Comparison of ENCODE assay signal across 18 cellular contexts in genomic region chr2:211652366-211652765, GRCh38.
DNase-seq lines count a peak whose midpoint lies in the region; ATAC-seq and TF ChIP-seq lines count a peak whose summit lies in the region.
"Had no signal": no experiment of that assay in that cellular context is flagged by ENCODE, and none has a peak within 500 bp of the region (broad histone marks: within the 10 kb centered on the region; RNA-seq: fewer than 3 reads in every experiment).

No MANE protein-coding gene starts in this region.

- no peak overlapping the region for H2AFZ ChIP-seq in PC-3 (ENCODE audit: low read length)

- no peak overlapping the region for H3K4me3 Mint-ChIP-seq in naive thymus-derived CD8-positive, alpha-beta T cell
- H3K4me3 Mint-ChIP-seq: B cell; CD4-positive, CD25-positive, alpha-beta regulatory T cell; CD8-positive, alpha-beta T cell had no signal

- POLR2A ChIA-PET in HEK293T (lab: Yijun Ruan, JAX), result no interaction called here
- POLR2A ChIA-PET in PC-3 (lab: Charles Lee; ENCODE audit: unreplicated experiment), result no interaction called here
- POLR2A ChIA-PET in naive thymus-derived CD8-positive, alpha-beta T cell (lab: Charles Lee), result no interaction called here

- H3K27ac ChIP-seq in PC-3 (ENCODE audit: low read length), result no peak overlapping the region
- H3K27ac ChIP-seq: 22Rv1, BLaER1, C4-2B had no signal

- no peak overlapping the region for H3K4me2 ChIP-seq in PC-3 (ENCODE audit: low read length)
- H3K4me2 ChIP-seq: BLaER1 had no signal

- no peak overlapping the region for H3K4me3 ChIP-seq in PC-3 (ENCODE audit: low read length)
- H3K4me3 ChIP-seq: BLaER1 had no signal

- H3K27ac Mint-ChIP-seq in naive thymus-derived CD8-positive, alpha-beta T cell, result no peak overlapping the region
- H3K27ac Mint-ChIP-seq: B cell; CD4-positive, CD25-positive, alpha-beta regulatory T cell; CD8-positive, alpha-beta T cell had no signal

- H3K9me3 ChIP-seq in PC-3 (ENCODE audit: low read length), result no peaks in the 10 kb centered on the region
- H3K9me3 ChIP-seq: BLaER1 had no signal

- H3K4me1 Mint-ChIP-seq in naive thymus-derived CD8-positive, alpha-beta T cell, result no peaks in the 10 kb centered on the region
- H3K4me1 Mint-ChIP-seq: B cell; CD4-positive, CD25-positive, alpha-beta regulatory T cell had no signal

- H3F3A ChIP-seq in PC-3 (ENCODE audit: low read length, unreplicated experiment), result no peaks in the 10 kb centered on the region

- DNase-seq in NCI-H2029 treated with DMSO at 0.1 percent for 48 hours (lab: John Stamatoyannopoulos, UW) (peak; percentile 1), NCI-H2029 (lab: John Stamatoyannopoulos, UW) (no peak), HEK293T (ENCODE audit: extremely low spot score) (no peak), PC-3 (no peak), left colon (no peak), GOT3 (lab: John Stamatoyannopoulos, UW) (no peak), COLO829 (ENCODE audit: low spot score) (no peak)
- no peak for DNase-seq in naive thymus-derived CD8-positive, alpha-beta T cell
- DNase-seq: CD4-positive, CD25-positive, alpha-beta regulatory T cell; CD8-positive, alpha-beta T cell; DMS53; DMS79 treated with DMSO at 0.1 percent for 48 hours; H7; HCEC 1CT had no signal

- no peaks in the 10 kb centered on the region for H3K36me3 ChIP-seq in PC-3 (ENCODE audit: low read depth, low read length)
- H3K36me3 ChIP-seq: BLaER1 had no signal

- no peak overlapping the region for H3K9ac ChIP-seq in PC-3 (ENCODE audit: low read length)
- H3K9ac ChIP-seq: BLaER1 had no signal

- no peaks in the 10 kb centered on the region for H4K20me1 ChIP-seq in PC-3 (ENCODE audit: low read length)
- H4K20me1 ChIP-seq: BLaER1 had no signal

- intact Hi-C loops in PC-3 (cut with micrococcal nuclease), result no loop called here
- intact Hi-C loops in left colon (cut with DNase I, micrococcal nuclease), result no loop called here

- H3K9me2 ChIP-seq in PC-3 (replicated peaks; ENCODE audit: low read length), result no peaks in the 10 kb centered on the region

- H3K9me3 Mint-ChIP-seq in naive thymus-derived CD8-positive, alpha-beta T cell, result peaks cover 0 to 3% (median 0%) of the 10 kb centered on the region in 9 donors

- no TSS peak for BruUV-seq in PC-3 (replicated peaks; lab: Mats Ljungman, UMichigan)

- no peaks in the 10 kb centered on the region for H3K4me1 ChIP-seq in PC-3 (ENCODE audit: insufficient read depth, low read length)
- H3K4me1 ChIP-seq: BLaER1 had no signal

- no peaks in the 10 kb centered on the region for H3K79me2 ChIP-seq in PC-3 (ENCODE audit: low read length)

- CTCF ChIA-PET in HEK293T (lab: Yijun Ruan, JAX), result no interaction called here
- CTCF ChIA-PET in PC-3 (lab: Charles Lee), result no interaction called here

- H3K36me3 Mint-ChIP-seq in naive thymus-derived CD8-positive, alpha-beta T cell, result no peaks in the 10 kb centered on the region
- H3K36me3 Mint-ChIP-seq: CD4-positive, CD25-positive, alpha-beta regulatory T cell; CD8-positive, alpha-beta T cell had no signal

- no peaks in the 10 kb centered on the region for H3K27me3 ChIP-seq in PC-3 (ENCODE audit: low read length)
- H3K27me3 ChIP-seq: BLaER1 had no signal

- TF ChIP-seq CTCF in PC-3 (conservative IDR thresholded peaks at IDR 0.05; ENCODE audit: low read depth, low read length), result no peak

- H3K27me3 Mint-ChIP-seq in naive thymus-derived CD8-positive, alpha-beta T cell, result no peaks in the 10 kb centered on the region
- H3K27me3 Mint-ChIP-seq: B cell; CD4-positive, CD25-positive, alpha-beta regulatory T cell had no signal

- ATAC-seq in PC-3 (peak; percentile 76), left colon (peak; percentile 57)
- ATAC-seq in naive thymus-derived CD8-positive, alpha-beta T cell, result no peak
- ATAC-seq: CD8-positive, alpha-beta T cell had no signal

TF ChIP-seq in HEK293T, 16 proteins besides CTCF, POLR2A, EP300 and RAD21:
- TF ChIP-seq NFRKB (IDR thresholded peaks at IDR 0.05), result no peak
- TF ChIP-seq, protein P1, sequence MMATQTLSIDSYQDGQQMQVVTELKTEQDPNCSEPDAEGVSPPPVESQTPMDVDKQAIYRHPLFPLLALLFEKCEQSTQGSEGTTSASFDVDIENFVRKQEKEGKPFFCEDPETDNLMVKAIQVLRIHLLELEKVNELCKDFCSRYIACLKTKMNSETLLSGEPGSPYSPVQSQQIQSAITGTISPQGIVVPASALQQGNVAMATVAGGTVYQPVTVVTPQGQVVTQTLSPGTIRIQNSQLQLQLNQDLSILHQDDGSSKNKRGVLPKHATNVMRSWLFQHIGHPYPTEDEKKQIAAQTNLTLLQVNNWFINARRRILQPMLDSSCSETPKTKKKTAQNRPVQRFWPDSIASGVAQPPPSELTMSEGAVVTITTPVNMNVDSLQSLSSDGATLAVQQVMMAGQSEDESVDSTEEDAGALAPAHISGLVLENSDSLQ (IDR thresholded peaks at IDR 0.05), result peak; percentile 20; the same call in 1 of the 2 replicates

Comparison
In these comparisons a context has a peak if more than half of its experiments do, and no peak if none do; other contexts are left out.
1. ATAC-seq: peak in PC-3 (single experiment) and left colon (single experiment); none in naive thymus-derived CD8-positive, alpha-beta T cell (0 of 2).